In genomic region chr15:71011503-71012155, GRCh38 we compare ENCODE assay signal across 8 cellular contexts.
A peak's percentile ranks its signal among the peaks of the same experiment; 100 is the strongest.
DNase-seq lines count a peak whose midpoint lies in the region; ATAC-seq, FAIRE-seq and TF ChIP-seq lines count a peak whose summit lies in the region.

No MANE protein-coding gene starts in this region.

- H3K27me3 ChIP-seq in pancreas: no peaks in the 10 kb centered on the region

- H3K27ac ChIP-seq in pancreas: no peak overlapping the region

- no peak overlapping the region for H3K4me3 ChIP-seq in pancreas

- peak; percentile 24 to 41 for DNase-seq in NCI-H526 (lab: John Stamatoyannopoulos, UW)
- DNase-seq in NCI-H526 treated with DMSO at 0.1 percent for 48 hours (lab: John Stamatoyannopoulos, UW): no peak
- DNase-seq in NCI-H82 treated with DMSO at 0.1 percent for 48 hours (lab: John Stamatoyannopoulos, UW; ENCODE audit: unreplicated experiment): peak; percentile 37
- DNase-seq in pancreas: no peak
- DNase-seq in occipital lobe (lab: John Stamatoyannopoulos, UW): no peak
- no peak for DNase-seq in middle frontal gyrus (ENCODE audit: extremely low spot score, low spot score)

- H3K4me1 ChIP-seq in pancreas: no peaks in the 10 kb centered on the region

- FAIRE-seq in pancreas (lab: Jason Lieb, UNC): peak; percentile 34

- no peaks in the 10 kb centered on the region for H3K9me3 ChIP-seq in pancreas

- ATAC-seq in esophagus mucosa (peak; percentile 78), pancreas (peak in 3 of 4 donors; percentile 51 to 75 (median 59)), HG02588 (IDR thresholded peaks at IDR 0.05; ENCODE audit: unreplicated experiment) (no peak)

- no peaks in the 10 kb centered on the region for H3K36me3 ChIP-seq in pancreas

- intact Hi-C loops in pancreas (cut with DNase I): no loop called here

- 62 to 81% methylated on average over 1 of the region's 1 CpG for WGBS in pancreas, 2 donors

- TF ChIP-seq CTCF in pancreas (IDR thresholded peaks at IDR 0.05): peak in 3 of 4 donors; percentile 27 to 71 (median 60)

Comparison
In these comparisons a context has a peak if more than half of its experiments do, and no peak if none do; other contexts are left out.
1. DNase-seq: peak in NCI-H526 (2 of 2) and NCI-H82 treated with DMSO at 0.1 percent for 48 hours (single experiment); none in NCI-H526 treated with DMSO at 0.1 percent for 48 hours (single experiment), pancreas (0 of 6), occipital lobe (single experiment) and middle frontal gyrus (single experiment).